Comparison of ENCODE assay signal across 22 cellular contexts in the genomic region with DNA sequence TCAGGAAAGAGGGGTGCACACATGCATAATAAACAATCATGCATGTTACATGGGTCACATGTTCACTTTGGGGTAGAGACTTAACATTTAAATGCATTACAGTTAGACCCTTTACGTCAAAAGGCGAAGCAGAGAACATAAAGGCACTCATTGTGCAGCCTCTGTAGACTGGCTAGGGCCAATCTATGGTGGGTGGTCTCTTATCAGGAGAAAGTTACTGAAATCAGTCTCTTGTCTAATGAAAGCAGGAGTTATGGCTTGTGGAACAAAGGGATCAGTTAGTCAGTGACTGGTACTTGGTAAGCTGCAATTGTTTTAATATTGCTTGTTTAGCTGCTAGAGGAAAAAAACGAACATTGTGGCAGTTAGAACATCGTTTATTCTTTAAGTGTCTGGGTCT.
"Had no signal": no experiment of that assay in that cellular context is flagged by ENCODE, and none has a peak within 500 bp of the region (broad histone marks: within the 10 kb centered on the region; RNA-seq: fewer than 3 reads in every experiment).

No MANE protein-coding gene starts in this region.

- H3K36me3 Mint-ChIP-seq: memory B cell had no signal

- H3K4me1 ChIP-seq: prostate gland had no signal

- H3K27ac ChIP-seq: body of pancreas, cardiac muscle cell, prostate gland, spleen, upper lobe of left lung, WERI-Rb-1 had no signal

- H3K27me3 Mint-ChIP-seq: activated naive CD8-positive, alpha-beta T cell treated with anti-CD3 and anti-CD28 coated beads, Interleukin-2, amount 50 U/mL, for 24 hours had no signal

- H3K4me3 ChIP-seq: body of pancreas, cardiac muscle cell, heart right ventricle, prostate gland, upper lobe of left lung had no signal

- H3K9me3 ChIP-seq: body of pancreas, heart right ventricle, prostate gland, spleen, upper lobe of left lung had no signal

- H3K27ac Mint-ChIP-seq: activated naive CD4-positive, alpha-beta T cell treated with anti-CD3 and anti-CD28 coated beads for 36 hours; dendritic cell treated with granulocyte-macrophage colony-stimulating factor and Interleukin-4, amounts not matched to agents 40 ng/mL and 50 ng/mL, for 4 days; memory B cell; nephron progenitor cell; T-helper 2 cell treated with Interferon-gamma antibody and Interleukin-4, amounts not matched to agents 5 μg/mL and 100 μg/mL, for 36 hours had no signal

- DNase-seq: activated CD4-positive, CD25-positive, alpha-beta regulatory T cell treated with anti-CD3 and anti-CD28 coated beads, Interleukin-2, amount 50 U/mL, for 72 hours; activated CD8-positive, alpha-beta memory T cell treated with anti-CD3 and anti-CD28 coated beads, Interleukin-2, amount 50 U/mL, for 4 hours; activated effector memory CD4-positive, alpha-beta T cell treated with Interleukin-2 at 50 U/mL for 16 hours; activated naive CD4-positive, alpha-beta T cell treated with anti-CD3 and anti-CD28 coated beads for 36 hours; activated naive CD8-positive, alpha-beta T cell treated with anti-CD3 and anti-CD28 coated beads, Interleukin-2, amount 50 U/mL, for 24 hours; activated T-cell treated with anti-CD3 and anti-CD28 coated beads, Interleukin-2, amount 50 U/mL, for 48 hours; body of pancreas; effector CD4-positive, alpha-beta T cell; heart right ventricle; islet precursor cell; left colon; nephron progenitor cell; spleen; stimulated activated CD4-positive, alpha-beta T cell treated with anti-CD3 and anti-CD28 coated beads, Interleukin-4, amount 100 ng/mL, for 24 hours; stimulated activated naive CD8-positive, alpha-beta T cell treated with anti-CD3 and anti-CD28 coated beads, Interleukin-15, Interleukin-2, amounts not matched to agents 100 U/mL and 50 U/mL, for 24 hours; WERI-Rb-1 had no signal

- ATAC-seq: activated naive CD8-positive, alpha-beta T cell treated with anti-CD3 and anti-CD28 coated beads, Interleukin-2, amount 50 U/mL, for 24 hours; body of pancreas; heart right ventricle; left colon; stimulated activated naive CD8-positive, alpha-beta T cell treated with anti-CD3 and anti-CD28 coated beads, Interleukin-15, Interleukin-2, amounts not matched to agents 100 U/mL and 50 U/mL, for 24 hours had no signal

- H3K9me3 Mint-ChIP-seq: activated naive CD4-positive, alpha-beta T cell treated with anti-CD3 and anti-CD28 coated beads for 36 hours; activated naive CD8-positive, alpha-beta T cell treated with anti-CD3 and anti-CD28 coated beads, Interleukin-2, amount 50 U/mL, for 24 hours; dendritic cell treated with granulocyte-macrophage colony-stimulating factor and Interleukin-4, amounts not matched to agents 40 ng/mL and 50 ng/mL, for 4 days; memory B cell; nephron progenitor cell; T-helper 2 cell treated with Interferon-gamma antibody and Interleukin-4, amounts not matched to agents 5 μg/mL and 100 μg/mL, for 36 hours had no signal

- H3K36me3 ChIP-seq: cardiac muscle cell, prostate gland, upper lobe of left lung, WERI-Rb-1 had no signal

- H3K4me3 Mint-ChIP-seq: dendritic cell treated with granulocyte-macrophage colony-stimulating factor and Interleukin-4, amounts not matched to agents 40 ng/mL and 50 ng/mL, for 4 days; memory B cell had no signal
